8 cellular contexts compared by ENCODE assay signal in genomic region chr3:9932843-9933560, GRCh38. TPM values are rescaled to one million over a fixed set of nuclear protein-coding genes. Genes with fewer than 3 reads are reported as not detected.
A peak's percentile ranks its signal among the peaks of the same experiment; 100 is the strongest.
DNase-seq lines count a peak whose midpoint lies in the region; ATAC-seq and TF ChIP-seq lines count a peak whose summit lies in the region.

No MANE protein-coding gene starts in this region.

- peak overlapping the region; percentile 95 for H3K27ac Mint-ChIP-seq in activated T-helper 1 cell treated with anti-CD3 and anti-CD28 coated beads, Interleukin-12 subunit alpha, Interleukin-12 subunit beta, Interleukin-2, Interleukin-4 antibody, amounts not matched to agents 30 ng/mL and 10 ng/mL and 1 ng/mL, durations not matched to agents 14 hours and 24 hours and 36 hours
- H3K27ac Mint-ChIP-seq in neural progenitor cell = no peak overlapping the region

- peaks cover 7% of the 10 kb centered on the region for H3K4me1 ChIP-seq in HUES6 (ENCODE audit: control insufficient read depth, insufficient read depth, low read length)
- H3K4me1 ChIP-seq in Peyer's patch = peaks cover 0 to 28% (median 9%) of the 10 kb centered on the region in 4 donors
- peaks cover 8% of the 10 kb centered on the region for H3K4me1 ChIP-seq in neural progenitor cell
- peaks cover 12 to 53% (median 47%) of the 10 kb centered on the region in 4 donors for H3K4me1 ChIP-seq in stomach

- TF ChIP-seq CTCF in Peyer's patch (IDR thresholded peaks at IDR 0.05) (peak; percentile 70 to 87 (median 79)), fibroblast of the aortic adventitia (IDR thresholded peaks at IDR 0.05; ENCODE audit: insufficient read depth, low read length) (peak; percentile 71), neural progenitor cell (IDR thresholded peaks at IDR 0.05) (peak; percentile 73), stomach (IDR thresholded peaks at IDR 0.05) (peak in 5 of 7 experiments; percentile 65 to 82 (median 72))

- H2AFZ ChIP-seq in neural progenitor cell (replicated peaks) = peak overlapping the region; percentile 77

- peaks cover 34% of the 10 kb centered on the region for H3K4me1 Mint-ChIP-seq in activated T-helper 1 cell treated with anti-CD3 and anti-CD28 coated beads, Interleukin-12 subunit alpha, Interleukin-12 subunit beta, Interleukin-2, Interleukin-4 antibody, amounts not matched to agents 30 ng/mL and 10 ng/mL and 1 ng/mL, durations not matched to agents 14 hours and 24 hours and 36 hours (ENCODE audit: low read depth)
- H3K4me1 Mint-ChIP-seq in neural progenitor cell = peaks cover 20% of the 10 kb centered on the region

- H3K27me3 Mint-ChIP-seq in activated T-helper 1 cell treated with anti-CD3 and anti-CD28 coated beads, Interleukin-12 subunit alpha, Interleukin-12 subunit beta, Interleukin-2, Interleukin-4 antibody, amounts not matched to agents 30 ng/mL and 10 ng/mL and 1 ng/mL, durations not matched to agents 14 hours and 24 hours and 36 hours (ENCODE audit: insufficient read depth) = no peaks in the 10 kb centered on the region
- no peaks in the 10 kb centered on the region for H3K27me3 Mint-ChIP-seq in neural progenitor cell (ENCODE audit: insufficient read depth, low read depth)

- DNase-seq in DMS53 treated with DMSO at 0.1 percent for 48 hours (lab: John Stamatoyannopoulos, UW; ENCODE audit: unreplicated experiment) (peak; percentile 16), Peyer's patch (peak; percentile 83 to 94 (median 85)), fibroblast of the aortic adventitia (ENCODE audit: low read depth) (peak; percentile 46), neural progenitor cell (ENCODE audit: low spot score) (peak; percentile 90), stomach (peak; percentile 83)
- peak; percentile 78 for DNase-seq in activated T-helper 1 cell treated with anti-CD3 and anti-CD28 coated beads, Interleukin-12 subunit alpha, Interleukin-12 subunit beta, Interleukin-2, Interleukin-4 antibody, amounts not matched to agents 30 ng/mL and 10 ng/mL and 1 ng/mL, durations not matched to agents 14 hours and 24 hours and 36 hours (ENCODE audit: low spot score)

- peak overlapping the region; percentile 83 for H3K4me2 ChIP-seq in neural progenitor cell

- peaks cover 28% of the 10 kb centered on the region for H3K36me3 ChIP-seq in HUES6 (ENCODE audit: control insufficient read depth, insufficient read depth, low read length)
- peaks cover 0 to 30% (median 0%) of the 10 kb centered on the region in 3 donors for H3K36me3 ChIP-seq in Peyer's patch
- no peaks in the 10 kb centered on the region for H3K36me3 ChIP-seq in neural progenitor cell
- peaks cover 3 to 51% (median 41%) of the 10 kb centered on the region in 4 donors for H3K36me3 ChIP-seq in stomach

- H3K9me3 Mint-ChIP-seq in activated T-helper 1 cell treated with anti-CD3 and anti-CD28 coated beads, Interleukin-12 subunit alpha, Interleukin-12 subunit beta, Interleukin-2, Interleukin-4 antibody, amounts not matched to agents 30 ng/mL and 10 ng/mL and 1 ng/mL, durations not matched to agents 14 hours and 24 hours and 36 hours = no peaks in the 10 kb centered on the region
- no peaks in the 10 kb centered on the region for H3K9me3 Mint-ChIP-seq in neural progenitor cell

- peak overlapping the region; percentile 77 for H3K4me3 ChIP-seq in HUES6 (ENCODE audit: low read depth, low read length)
- H3K4me3 ChIP-seq in Peyer's patch = peak overlapping the region; percentile 74 to 82 (median 79)
- H3K4me3 ChIP-seq in fibroblast of the aortic adventitia (ENCODE audit: low read depth, low read length) = peak overlapping the region; percentile 78
- peak overlapping the region; percentile 60 for H3K4me3 ChIP-seq in neural progenitor cell
- H3K4me3 ChIP-seq in stomach = peak overlapping the region; percentile 64 to 78 (median 76)

- peak; percentile 64 for ATAC-seq in GM21390 (IDR thresholded peaks at IDR 0.05; ENCODE audit: unreplicated experiment)

- 0 to 1% (median 0%) methylated on average over 14 to 77 of the region's 77 CpGs for WGBS in stomach, 5 donors

- peak overlapping the region; percentile 96 for H3K4me3 Mint-ChIP-seq in activated T-helper 1 cell treated with anti-CD3 and anti-CD28 coated beads, Interleukin-12 subunit alpha, Interleukin-12 subunit beta, Interleukin-2, Interleukin-4 antibody, amounts not matched to agents 30 ng/mL and 10 ng/mL and 1 ng/mL, durations not matched to agents 14 hours and 24 hours and 36 hours
- peak overlapping the region; percentile 99 for H3K4me3 Mint-ChIP-seq in neural progenitor cell

- H3K9me3 ChIP-seq in HUES6 (ENCODE audit: control insufficient read depth, insufficient read depth, low read depth, low read length) = 0 out of 2 replicates have a peak, but pooled peaks cover 3% of the 10 kb centered on the region
- no peaks in the 10 kb centered on the region for H3K9me3 ChIP-seq in Peyer's patch
- H3K9me3 ChIP-seq in neural progenitor cell (ENCODE audit: low read depth) = no peaks in the 10 kb centered on the region
- H3K9me3 ChIP-seq in stomach = no peaks in the 10 kb centered on the region

- H3K27me3 ChIP-seq in HUES6 (ENCODE audit: control insufficient read depth, insufficient read depth, low read length) (no peaks in the 10 kb centered on the region), Peyer's patch (no peaks in the 10 kb centered on the region), neural progenitor cell (peaks cover 11% of the 10 kb centered on the region), stomach (no peaks in the 10 kb centered on the region)

- H3K36me3 Mint-ChIP-seq in activated T-helper 1 cell treated with anti-CD3 and anti-CD28 coated beads, Interleukin-12 subunit alpha, Interleukin-12 subunit beta, Interleukin-2, Interleukin-4 antibody, amounts not matched to agents 30 ng/mL and 10 ng/mL and 1 ng/mL, durations not matched to agents 14 hours and 24 hours and 36 hours (ENCODE audit: low read depth) = peaks cover 15% of the 10 kb centered on the region
- peaks cover 3% of the 10 kb centered on the region for H3K36me3 Mint-ChIP-seq in neural progenitor cell

- peak overlapping the region; percentile 7; the same call in 1 of the 2 replicates for H3K27ac ChIP-seq in HUES6 (ENCODE audit: low read depth, low read length)
- H3K27ac ChIP-seq in Peyer's patch = peak overlapping the region; percentile 90 to 97 (median 92)
- H3K27ac ChIP-seq in neural progenitor cell = peak overlapping the region; percentile 80
- H3K27ac ChIP-seq in stomach = peak overlapping the region; percentile 93 to 98 (median 95)

- intact Hi-C loops in activated T-helper 1 cell treated with anti-CD3 and anti-CD28 coated beads, Interleukin-12 subunit alpha, Interleukin-12 subunit beta, Interleukin-2, Interleukin-4 antibody, amounts not matched to agents 30 ng/mL and 10 ng/mL and 1 ng/mL, durations not matched to agents 14 hours and 24 hours and 36 hours (cut with micrococcal nuclease) = loop anchor here (1.0 to 10.0 kb wide), 16 partner anchors 18 to 1914 kb away; partner anchors contain the start of genes ARPC4, BRK1, BRPF1 and EMC3
- intact Hi-C loops in stomach (cut with DNase I; ENCODE audit: low total_unique reads) = no loop called here

- H3K9ac ChIP-seq in HUES6 (ENCODE audit: low read length) (peak overlapping the region; percentile 75), neural progenitor cell (peak overlapping the region; percentile 65)

- H3K79me2 ChIP-seq in neural progenitor cell (ENCODE audit: low read depth) = peaks cover 6% of the 10 kb centered on the region

- H3F3A ChIP-seq in neural progenitor cell (ENCODE audit: low read depth) = peaks cover 14% of the 10 kb centered on the region

- H4K20me1 ChIP-seq in neural progenitor cell (ENCODE audit: low read depth) = no peaks in the 10 kb centered on the region

- no peak for TF ChIP-seq EP300 in stomach (IDR thresholded peaks at IDR 0.05)

- TF ChIP-seq POLR2A in Peyer's patch (IDR thresholded peaks at IDR 0.05) (no peak), stomach (IDR thresholded peaks at IDR 0.05) (no peak)

RNA-seq across cellular contexts. Expression of gene CRELD1, which starts 0.6 kb away (rescaled TPM):
- total RNA-seq in Peyer's patch = 10 to 100 TPM; 21.9 to 45.6 (median 34.4) TPM
- total RNA-seq in activated T-helper 1 cell treated with anti-CD3 and anti-CD28 coated beads, Interleukin-12 subunit alpha, Interleukin-12 subunit beta, Interleukin-2, Interleukin-4 antibody, amounts not matched to agents 30 ng/mL and 10 ng/mL and 1 ng/mL, durations not matched to agents 14 hours and 24 hours and 36 hours = 18.7 and 20.6 TPM in 2 replicates
- 7.2 and 13.2 TPM in 2 replicates for total RNA-seq in fibroblast of the aortic adventitia (ENCODE audit: low replicate concordance)
- total RNA-seq in neural progenitor cell (ENCODE audit: low replicate concordance) = 14.1 and 28.7 TPM in 2 replicates
- total RNA-seq in stomach = 10 to 100 TPM in 4 of 5 donors, 1 to 10 TPM in 1; 6.2 to 71.5 (median 23.9) TPM
- polyA plus RNA-seq in stomach = 10 to 100 TPM in 2 of 3 donors, 1 to 10 TPM in 1; 7.5 to 52.3 (median 21.6) TPM

RNA-seq across cellular contexts. Expression of gene IL17RC, which starts 16.1 kb away (rescaled TPM):
- total RNA-seq in Peyer's patch = 100 to 1,000 TPM in 3 of 4 donors, 10 to 100 TPM in 1; 22.3 to 125 (median 123) TPM
- total RNA-seq in activated T-helper 1 cell treated with anti-CD3 and anti-CD28 coated beads, Interleukin-12 subunit alpha, Interleukin-12 subunit beta, Interleukin-2, Interleukin-4 antibody, amounts not matched to agents 30 ng/mL and 10 ng/mL and 1 ng/mL, durations not matched to agents 14 hours and 24 hours and 36 hours = 0.64 and 0.83 TPM in 2 replicates
- 47.9 and 52.2 TPM in 2 replicates for total RNA-seq in fibroblast of the aortic adventitia (ENCODE audit: low replicate concordance)
- 3.1 and 6.5 TPM in 2 replicates for total RNA-seq in neural progenitor cell (ENCODE audit: low replicate concordance)
- 100 to 1,000 TPM in 3 of 5 donors, 10 to 100 TPM in 2; 20.1 to 284 (median 111) TPM for total RNA-seq in stomach
- polyA plus RNA-seq in stomach = 10 to 100 TPM; 24.2 to 40.6 (median 25.5) TPM

RNA-seq across cellular contexts. Expression of gene PRRT3, which starts 19.2 kb away (rescaled TPM):
- total RNA-seq in Peyer's patch (10 to 100 TPM in 1 of 4 donors, 1 to 10 TPM in 3; 1.9 to 13.2 (median 3.6) TPM), fibroblast of the aortic adventitia (ENCODE audit: low replicate concordance) (4.2 and 5.5 TPM in 2 replicates), neural progenitor cell (ENCODE audit: low replicate concordance) (2.6 and 11.6 TPM in 2 replicates), stomach (10 to 100 TPM in 1 of 5 donors, 1 to 10 TPM in 2, under 1 TPM in 2; 0.58 to 31.6 (median 5.4) TPM)
- total RNA-seq in activated T-helper 1 cell treated with anti-CD3 and anti-CD28 coated beads, Interleukin-12 subunit alpha, Interleukin-12 subunit beta, Interleukin-2, Interleukin-4 antibody, amounts not matched to agents 30 ng/mL and 10 ng/mL and 1 ng/mL, durations not matched to agents 14 hours and 24 hours and 36 hours = 16.4 and 16.8 TPM in 2 replicates
- polyA plus RNA-seq in stomach = under 1 TPM; 0.44 to 0.92 (median 0.80) TPM

RNA-seq across cellular contexts. Expression of gene IL17RE, which starts 30.4 kb away (rescaled TPM):
- 100 to 1,000 TPM in 2 of 4 donors, 10 to 100 TPM in 2; 11.6 to 160 (median 109) TPM for total RNA-seq in Peyer's patch
- total RNA-seq in activated T-helper 1 cell treated with anti-CD3 and anti-CD28 coated beads, Interleukin-12 subunit alpha, Interleukin-12 subunit beta, Interleukin-2, Interleukin-4 antibody, amounts not matched to agents 30 ng/mL and 10 ng/mL and 1 ng/mL, durations not matched to agents 14 hours and 24 hours and 36 hours = 3.2 and 3.5 TPM in 2 replicates
- total RNA-seq in fibroblast of the aortic adventitia (ENCODE audit: low replicate concordance) = 1.5 and 3.1 TPM in 2 replicates
- total RNA-seq in neural progenitor cell (ENCODE audit: low replicate concordance) = 0.56 TPM in 1 of 2 replicates, not detected in the other
- total RNA-seq in stomach = 100 to 1,000 TPM in 2 of 5 donors, 10 to 100 TPM in 3; 11.4 to 301 (median 60.1) TPM
- 10 to 100 TPM; 10.3 to 22.0 (median 13.0) TPM for polyA plus RNA-seq in stomach

RNA-seq across cellular contexts. Expression of gene JAGN1, which starts 42.6 kb away (rescaled TPM):
- total RNA-seq in Peyer's patch = 10 to 100 TPM; 23.9 to 46.5 (median 41.9) TPM
- total RNA-seq in activated T-helper 1 cell treated with anti-CD3 and anti-CD28 coated beads, Interleukin-12 subunit alpha, Interleukin-12 subunit beta, Interleukin-2, Interleukin-4 antibody, amounts not matched to agents 30 ng/mL and 10 ng/mL and 1 ng/mL, durations not matched to agents 14 hours and 24 hours and 36 hours = 42.4 and 46.3 TPM in 2 replicates
- 9.8 and 25.8 TPM in 2 replicates for total RNA-seq in fibroblast of the aortic adventitia (ENCODE audit: low replicate concordance)
- total RNA-seq in neural progenitor cell (ENCODE audit: low replicate concordance) = 32.7 and 42.1 TPM in 2 replicates
- total RNA-seq in stomach = 10 to 100 TPM in 3 of 5 donors, 1 to 10 TPM in 1, not detected in 1; 9.4 to 28.4 (median 20.7) TPM
- 10 to 100 TPM; 26.5 to 56.6 (median 37.7) TPM for polyA plus RNA-seq in stomach

Comparison
In these comparisons a context has a peak if more than half of its experiments do, and no peak if none do; other contexts are left out.
1. Peak in every context shown above with its lines: DNase-seq, ATAC-seq, H3K4me3 ChIP-seq and H3K27ac ChIP-seq.
2. DNase-seq: peak in every context shown above with its lines; median percentile 90 in neural progenitor cell; 85 in Peyer's patch; 83 in stomach; 78 in activated T-helper 1 cell treated with anti-CD3 and anti-CD28 coated beads, Interleukin-12 subunit alpha, Interleukin-12 subunit beta, Interleukin-2, Interleukin-4 antibody, amounts not matched to agents 30 ng/mL and 10 ng/mL and 1 ng/mL, durations not matched to agents 14 hours and 24 hours and 36 hours; 46 in fibroblast of the aortic adventitia; 16 in DMS53 treated with DMSO at 0.1 percent for 48 hours.
3. H3K27ac ChIP-seq: peak in every context shown above with its lines; median percentile 95 in stomach; 92 in Peyer's patch; 80 in neural progenitor cell; 7 in HUES6.